Comparison of ENCODE assay signal across 27 cellular contexts in the genomic region with DNA sequence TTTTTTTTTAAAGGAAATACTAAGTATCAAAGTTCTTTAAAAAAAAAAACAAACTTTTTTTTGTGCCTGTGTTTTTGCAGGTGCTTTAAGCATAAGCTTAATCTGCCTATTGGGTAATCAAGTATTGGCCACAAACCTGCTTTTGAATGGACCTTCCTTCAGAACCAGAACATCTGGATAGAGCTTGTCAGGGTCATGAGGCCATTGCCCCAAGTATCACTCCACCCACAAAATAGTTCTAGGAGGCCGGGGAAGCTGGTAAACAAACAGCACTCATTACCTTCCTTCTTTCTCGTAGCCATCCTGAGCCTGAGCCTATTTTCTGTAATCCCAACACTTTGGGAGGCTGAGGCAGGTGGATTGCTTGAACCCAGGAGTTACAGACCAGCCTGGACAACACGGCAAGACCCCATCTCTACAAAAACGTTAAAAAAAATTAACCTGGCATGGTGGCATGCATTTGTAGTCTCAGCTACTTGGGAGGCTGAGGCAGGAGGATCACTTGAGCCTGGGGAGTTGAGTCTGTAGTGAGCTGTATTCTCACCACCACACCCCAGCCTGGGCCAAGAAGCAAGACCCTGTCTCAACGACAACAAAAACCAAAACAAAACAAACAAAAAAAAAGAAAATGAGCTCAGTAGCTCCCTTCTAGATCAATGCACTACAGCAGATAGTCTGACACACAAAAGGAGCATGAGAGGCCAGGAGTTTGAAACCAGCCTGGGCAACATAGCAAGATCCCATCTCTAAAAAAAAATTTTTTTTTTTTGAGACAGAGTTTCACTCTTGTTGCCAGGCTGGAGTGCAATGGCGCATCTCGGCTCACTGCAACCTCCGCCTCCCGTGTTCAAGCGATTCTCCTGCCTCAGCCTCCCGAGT. TPM values are rescaled to one million over a fixed set of nuclear protein-coding genes. Genes with fewer than 3 reads are reported as not detected.
DNase-seq lines count a peak whose midpoint lies in the region; ATAC-seq, FAIRE-seq and TF ChIP-seq lines count a peak whose summit lies in the region.
"Had no signal": no experiment of that assay in that cellular context is flagged by ENCODE, and none has a peak within 500 bp of the region (broad histone marks: within the 10 kb centered on the region; RNA-seq: fewer than 3 reads in every experiment).

No MANE protein-coding gene starts in this region.

- no peak for TF ChIP-seq EP300 in HepG2 (IDR thresholded peaks at IDR 0.05; ENCODE audit: low read depth in 2 of 2, low read length in 2 of 2)
- TF ChIP-seq EP300 in HepG2 (CRISPR knock-in tag; IDR thresholded peaks at IDR 0.05; ENCODE audit: borderline replicate concordance): no peak

- WGBS in HepG2 (ENCODE audit: low lambda C conversion rate): 63% methylated on average over 11 of the region's 11 CpGs
- WGBS in trophoblast cell (ENCODE audit: extremely low coverage, insufficient coverage, insufficient read length): no CpG with 5 or more reads among the region's 11 CpGs

- H3K9me3 ChIP-seq in Panc1 (ENCODE audit: control insufficient read depth, insufficient read depth, low read depth, low read length) (no peaks in the 10 kb centered on the region), HepG2 (ENCODE audit: low read length) (no peaks in the 10 kb centered on the region), trophoblast cell (ENCODE audit: insufficient read depth, low read depth, low read length) (no peaks in the 10 kb centered on the region)
- H3K9me3 ChIP-seq: A549; BE2C; BLaER1 treated with 17β-estradiol and CSF1 and Interleukin-3, amounts not matched to agents 10 nM and 100 nM had no signal

- H2AFZ ChIP-seq in HepG2 (ENCODE audit: low read length) (no peak overlapping the region), trophoblast cell (ENCODE audit: insufficient read depth, low read length, poor library complexity) (no peak overlapping the region)
- H2AFZ ChIP-seq: GM23248 had no signal

- H3K4me1 ChIP-seq in Panc1 (ENCODE audit: control insufficient read depth, insufficient read depth, low read length) (peaks cover 18% of the 10 kb centered on the region), HepG2 (ENCODE audit: insufficient read depth, low read length) (peaks cover 10% of the 10 kb centered on the region), trophoblast cell (ENCODE audit: control insufficient read depth in 1 of 2, insufficient read depth in 2 of 2, low read length in 2 of 2) (peaks cover 5 to 10% of the 10 kb centered on the region in 2 experiments)
- H3K4me1 ChIP-seq: BE2C had no signal

- H3K27me3 ChIP-seq in Panc1 (ENCODE audit: control insufficient read depth, insufficient read depth, low read length) (no peaks in the 10 kb centered on the region), HepG2 (ENCODE audit: control insufficient read depth in 1 of 2, insufficient read depth in 2 of 2, low read length in 2 of 2) (no peaks in the 10 kb centered on the region), trophoblast cell (ENCODE audit: insufficient read depth, low read length) (no peaks in the 10 kb centered on the region)
- H3K27me3 ChIP-seq: BE2C; BLaER1 treated with 17β-estradiol and CSF1 and Interleukin-3, amounts not matched to agents 10 nM and 100 nM had no signal

- in situ Hi-C loops in Panc1 (cut with HindIII; ENCODE audit: low pct_unique_long_range_greater_than_20kb, low sequenced_read_pairs) (no loop called here), HepG2 (cut with HindIII; ENCODE audit: extremely low pct_ligation_motif_present, low pct_unique_long_range_greater_than_20kb) (no loop called here)

- H2AK5ac ChIP-seq in trophoblast cell (ENCODE audit: low read length): no peak overlapping the region

- no peak overlapping the region for H3K23ac ChIP-seq in trophoblast cell (ENCODE audit: low read length)

- H3K4me3 ChIP-seq in Panc1 (ENCODE audit: low read depth in 2 of 2, low read length in 2 of 2) (no peak overlapping the region), HepG2 (replicated peaks in 1 of 3; ENCODE audit: insufficient read depth in 1 of 3, low read depth in 2 of 3, low read length in 3 of 3) (no peak overlapping the region), trophoblast cell (ENCODE audit: low read depth, low read length) (no peak overlapping the region)
- H3K4me3 ChIP-seq: A549; BLaER1 treated with 17β-estradiol and CSF1 and Interleukin-3, amounts not matched to agents 10 nM and 100 nM; GM12878; GM23248 had no signal

- no peak overlapping the region for H4K12ac ChIP-seq in trophoblast cell (ENCODE audit: low read depth, low read length)

- peaks cover 5% of the 10 kb centered on the region for H3K36me3 Mint-ChIP-seq in activated T-helper 1 cell treated with anti-CD3 and anti-CD28 coated beads, Interleukin-12 subunit alpha, Interleukin-12 subunit beta, Interleukin-2, Interleukin-4 antibody, amounts not matched to agents 30 ng/mL and 10 ng/mL and 1 ng/mL, durations not matched to agents 14 hours and 24 hours and 36 hours (ENCODE audit: low read depth)
- no peaks in the 10 kb centered on the region for H3K36me3 Mint-ChIP-seq in stimulated activated naive B cell treated with anti-CD40 and anti-IgM and Interleukin-4, amounts not matched to agents 10 μg/mL and 1 μg/mL and 100 μg/mL, for 72 hours
- H3K36me3 Mint-ChIP-seq: CD14-positive monocyte; CD8-positive, alpha-beta memory T cell had no signal

- ATAC-seq in Panc1: no peak
- no peak for ATAC-seq in HepG2
- no peak for ATAC-seq in stimulated activated naive B cell treated with anti-CD40 and anti-IgM and Interleukin-4, amounts not matched to agents 10 μg/mL and 1 μg/mL and 100 μg/mL, for 72 hours (replicated peaks)
- ATAC-seq: A549 had no signal

- no peak for TF ChIP-seq CTCF in Panc1 (IDR thresholded peaks at IDR 0.05)
- TF ChIP-seq CTCF in HepG2 (CRISPR knock-in tag; IDR thresholded peaks at IDR 0.05): no peak

- BruUV-seq in Panc1 (replicated peaks; lab: Mats Ljungman, UMichigan): no TSS peak
- BruUV-seq in HepG2 (replicated peaks; lab: Mats Ljungman, UMichigan): no TSS peak

- POLR2A ChIA-PET in Panc1 (lab: Charles Lee) (no interaction called here), HepG2 (lab: Yijun Ruan, JAX) (no interaction called here)

- H3K79me1 ChIP-seq in trophoblast cell (ENCODE audit: low read length): peaks cover 13% of the 10 kb centered on the region

- no peaks in the 10 kb centered on the region for H4K20me1 ChIP-seq in HepG2 (ENCODE audit: insufficient read depth, low read length)
- H4K20me1 ChIP-seq: BLaER1 treated with 17β-estradiol and CSF1 and Interleukin-3, amounts not matched to agents 10 nM and 100 nM had no signal

- H2BK12ac ChIP-seq in trophoblast cell (ENCODE audit: low read length): peak overlapping the region; percentile 87

- H3K27ac ChIP-seq in Panc1 (ENCODE audit: low read length) (peak overlapping the region; percentile 25; the same call in 1 of the 2 replicates), epithelial cell of prostate (peak overlapping the region; percentile 10), HepG2 (ENCODE audit: extremely low read length, insufficient read depth, low read length) (no peak overlapping the region), trophoblast cell (ENCODE audit: low read depth, low read length) (no peak overlapping the region)
- H3K27ac ChIP-seq: A549, GM23248 had no signal

- CTCF ChIA-PET in Panc1 (lab: Charles Lee) (interaction anchor here (0.7 kb wide), 1 partner anchor 23 kb away, joined by 3 read pairs; no protein-coding TSS in a partner anchor), HepG2 (lab: Yijun Ruan, JAX; ENCODE audit: low intra/inter-chr PET ratio, low total read pairs) (no interaction called here)

- H4K8ac ChIP-seq in trophoblast cell (ENCODE audit: low read depth, low read length): no peak overlapping the region

- no peaks in the 10 kb centered on the region for H3K79me2 ChIP-seq in HepG2 (ENCODE audit: insufficient read depth, low read length)
- peaks cover 4% of the 10 kb centered on the region for H3K79me2 ChIP-seq in trophoblast cell (ENCODE audit: control insufficient read depth, insufficient read depth, low read length, poor library complexity)

- H3K9me3 Mint-ChIP-seq in activated T-helper 1 cell treated with anti-CD3 and anti-CD28 coated beads, Interleukin-12 subunit alpha, Interleukin-12 subunit beta, Interleukin-2, Interleukin-4 antibody, amounts not matched to agents 30 ng/mL and 10 ng/mL and 1 ng/mL, durations not matched to agents 14 hours and 24 hours and 36 hours: peaks cover 8% of the 10 kb centered on the region
- H3K9me3 Mint-ChIP-seq in stimulated activated naive B cell treated with anti-CD40 and anti-IgM and Interleukin-4, amounts not matched to agents 10 μg/mL and 1 μg/mL and 100 μg/mL, for 72 hours: no peaks in the 10 kb centered on the region
- H3K9me3 Mint-ChIP-seq: CD4-positive, alpha-beta T cell; CD8-positive, alpha-beta memory T cell had no signal

- TF ChIP-seq RAD21 in HepG2 (CRISPR knock-in tag; IDR thresholded peaks at IDR 0.05): no peak

- 0 out of 2 replicates have a peak overlapping the region, but pooled peaks have one; percentile 11 for H3K4me2 ChIP-seq in HepG2 (ENCODE audit: low read depth, low read length)
- H3K4me2 ChIP-seq in trophoblast cell (ENCODE audit: low read length): no peak overlapping the region
- H3K4me2 ChIP-seq: A549 had no signal

- H3K9ac ChIP-seq in HepG2 (ENCODE audit: insufficient read depth, low read depth, low read length) (no peak overlapping the region), trophoblast cell (ENCODE audit: low read length) (no peak overlapping the region)
- H3K9ac ChIP-seq: BLaER1 treated with 17β-estradiol and CSF1 and Interleukin-3, amounts not matched to agents 10 nM and 100 nM; GM23248 had no signal

- peaks cover 22% of the 10 kb centered on the region for H3K4me1 Mint-ChIP-seq in activated T-helper 1 cell treated with anti-CD3 and anti-CD28 coated beads, Interleukin-12 subunit alpha, Interleukin-12 subunit beta, Interleukin-2, Interleukin-4 antibody, amounts not matched to agents 30 ng/mL and 10 ng/mL and 1 ng/mL, durations not matched to agents 14 hours and 24 hours and 36 hours (ENCODE audit: low read depth)
- H3K4me1 Mint-ChIP-seq in stimulated activated naive B cell treated with anti-CD40 and anti-IgM and Interleukin-4, amounts not matched to agents 10 μg/mL and 1 μg/mL and 100 μg/mL, for 72 hours: peaks cover 15 to 27% of the 10 kb centered on the region in 2 donors

- no peak for FAIRE-seq in HepG2 (lab: Jason Lieb, UNC)
- FAIRE-seq: A549, D721Med, GM12878, H1 had no signal

- no peaks in the 10 kb centered on the region for H3K27me3 Mint-ChIP-seq in activated T-helper 1 cell treated with anti-CD3 and anti-CD28 coated beads, Interleukin-12 subunit alpha, Interleukin-12 subunit beta, Interleukin-2, Interleukin-4 antibody, amounts not matched to agents 30 ng/mL and 10 ng/mL and 1 ng/mL, durations not matched to agents 14 hours and 24 hours and 36 hours (ENCODE audit: insufficient read depth)
- H3K27me3 Mint-ChIP-seq in stimulated activated naive B cell treated with anti-CD40 and anti-IgM and Interleukin-4, amounts not matched to agents 10 μg/mL and 1 μg/mL and 100 μg/mL, for 72 hours: no peaks in the 10 kb centered on the region
- H3K27me3 Mint-ChIP-seq: CD4-positive, alpha-beta T cell had no signal

- no peak for DNase-seq in Panc1 (ENCODE audit: low read depth, low spot score)
- no peak for DNase-seq in epithelial cell of prostate (ENCODE audit: low read depth, low spot score)
- no peak for DNase-seq in HepG2 (ENCODE audit: low spot score)
- DNase-seq in trophoblast cell: no peak
- DNase-seq in activated T-helper 1 cell treated with anti-CD3 and anti-CD28 coated beads, Interleukin-12 subunit alpha, Interleukin-12 subunit beta, Interleukin-2, Interleukin-4 antibody, amounts not matched to agents 30 ng/mL and 10 ng/mL and 1 ng/mL, durations not matched to agents 14 hours and 24 hours and 36 hours (ENCODE audit: low spot score): no peak
- DNase-seq in stimulated activated naive B cell treated with anti-CD40 and anti-IgM and Interleukin-4, amounts not matched to agents 10 μg/mL and 1 μg/mL and 100 μg/mL, for 72 hours: no peak
- DNase-seq in NCI-H1930 (lab: John Stamatoyannopoulos, UW): no peak
- DNase-seq in islet precursor cell: no peak
- DNase-seq: 8988T; ACHN; AML-193; BE2C; CD4-positive, alpha-beta T cell; CD8-positive, alpha-beta memory T cell; DMS 273 treated with DMSO at 0.1 percent for 48 hours; DMS79; EL; GDM1; GM23248; H7; HCEC 1CT had no signal

- H3K4ac ChIP-seq in trophoblast cell (ENCODE audit: low read depth, low read length): no peak overlapping the region

- H3K14ac ChIP-seq in trophoblast cell (ENCODE audit: low read length): no peak overlapping the region

- intact Hi-C loops in Panc1 (cut with micrococcal nuclease; ENCODE audit: unreplicated experiment) (no loop called here), HepG2 (cut with micrococcal nuclease; ENCODE audit: unreplicated experiment) (no loop called here)
- intact Hi-C loops in activated T-helper 1 cell treated with anti-CD3 and anti-CD28 coated beads, Interleukin-12 subunit alpha, Interleukin-12 subunit beta, Interleukin-2, Interleukin-4 antibody, amounts not matched to agents 30 ng/mL and 10 ng/mL and 1 ng/mL, durations not matched to agents 14 hours and 24 hours and 36 hours (cut with micrococcal nuclease): loop anchor here (1.0 to 2.0 kb wide), 2 partner anchors 16 to 32 kb away; no protein-coding TSS in a partner anchor

- no peak overlapping the region for H3K27ac Mint-ChIP-seq in activated T-helper 1 cell treated with anti-CD3 and anti-CD28 coated beads, Interleukin-12 subunit alpha, Interleukin-12 subunit beta, Interleukin-2, Interleukin-4 antibody, amounts not matched to agents 30 ng/mL and 10 ng/mL and 1 ng/mL, durations not matched to agents 14 hours and 24 hours and 36 hours
- H3K27ac Mint-ChIP-seq in stimulated activated naive B cell treated with anti-CD40 and anti-IgM and Interleukin-4, amounts not matched to agents 10 μg/mL and 1 μg/mL and 100 μg/mL, for 72 hours: no peak overlapping the region
- H3K27ac Mint-ChIP-seq: CD14-positive monocyte; CD4-positive, alpha-beta T cell; CD8-positive, alpha-beta memory T cell had no signal

- H3K36me3 ChIP-seq in Panc1 (ENCODE audit: control insufficient read depth, insufficient read depth, low read length) (no peaks in the 10 kb centered on the region), HepG2 (replicated peaks in 1 of 2; ENCODE audit: control insufficient read depth in 1 of 2, insufficient read depth in 2 of 2, low read length in 2 of 2) (no peaks in the 10 kb centered on the region), trophoblast cell (ENCODE audit: control insufficient read depth in 1 of 2, insufficient read depth in 2 of 2, low read length in 2 of 2) (no peaks in the 10 kb centered on the region)
- H3K36me3 ChIP-seq: BE2C; BLaER1 treated with 17β-estradiol and CSF1 and Interleukin-3, amounts not matched to agents 10 nM and 100 nM had no signal

- peak overlapping the region; percentile 14 for H2BK5ac ChIP-seq in trophoblast cell (ENCODE audit: low read depth, low read length, poor library complexity)

- H3K18ac ChIP-seq in trophoblast cell (ENCODE audit: low read length): no peak overlapping the region

- TF ChIP-seq POLR2A in HepG2 (IDR thresholded peaks at IDR 0.05; ENCODE audit: insufficient read depth in 1 of 2, low read depth in 2 of 2, low read length in 2 of 2): no peak

- H4K91ac ChIP-seq in trophoblast cell (ENCODE audit: low read depth, low read length): peak overlapping the region; percentile 68

- H3K4me3 Mint-ChIP-seq in activated T-helper 1 cell treated with anti-CD3 and anti-CD28 coated beads, Interleukin-12 subunit alpha, Interleukin-12 subunit beta, Interleukin-2, Interleukin-4 antibody, amounts not matched to agents 30 ng/mL and 10 ng/mL and 1 ng/mL, durations not matched to agents 14 hours and 24 hours and 36 hours: no peak overlapping the region
- no peak overlapping the region for H3K4me3 Mint-ChIP-seq in stimulated activated naive B cell treated with anti-CD40 and anti-IgM and Interleukin-4, amounts not matched to agents 10 μg/mL and 1 μg/mL and 100 μg/mL, for 72 hours
- H3K4me3 Mint-ChIP-seq: CD14-positive monocyte; CD4-positive, alpha-beta T cell; CD8-positive, alpha-beta memory T cell had no signal

- H2BK120ac ChIP-seq in trophoblast cell (ENCODE audit: insufficient read depth, low read length, poor library complexity): peak overlapping the region; percentile 46

RNA-seq across cellular contexts. Expression of a gene that starts 34.1 kb away (rescaled TPM):
- 54.4 TPM for total RNA-seq in Panc1 (2021; ENCODE audit: unreplicated experiment)
- 15.4 TPM for polyA plus RNA-seq in Panc1 (2012; ENCODE audit: insufficient read length)
- total RNA-seq in HepG2 (2016; rRNA removed; fragmentation: Illumina TruSeq; extraction: Trizol): 19.3 and 33.6 TPM in 2 replicates
- total RNA-seq in HepG2 (2016; cell fraction: cytosol; rRNA removed; fragmentation: Illumina TruSeq; extraction: Trizol; ENCODE audit: low read depth): 18.9 and 24.9 TPM in 2 replicates
- 18.3 and 30.7 TPM in 2 replicates for total RNA-seq in HepG2 (2016; cell fraction: insoluble cytoplasmic fraction; rRNA removed; fragmentation: Illumina TruSeq; extraction: Trizol)
- 20.2 and 23.7 TPM in 2 replicates for total RNA-seq in HepG2 (2016; cell fraction: membrane; rRNA removed; fragmentation: Illumina TruSeq; extraction: Trizol)
- 19.4 and 20.2 TPM in 2 replicates for total RNA-seq in HepG2 (2016; cell fraction: nucleus; rRNA removed; fragmentation: Illumina TruSeq; extraction: Trizol)
- 13.5 and 14.3 TPM in 2 replicates for polyA plus RNA-seq in HepG2 (2011; rRNA removed)
- 6.6 and 11.7 TPM in 2 replicates for polyA plus RNA-seq in HepG2 (2011; cell fraction: cytosol; rRNA removed)
- 11.1 and 13.7 TPM in 2 replicates for polyA plus RNA-seq in HepG2 (2011; cell fraction: nucleus; rRNA removed)
- 17.2 and 18.4 TPM in 2 replicates for polyA plus RNA-seq in HepG2 (2012)
- 1.9 and 2.1 TPM in 2 replicates for polyA plus RNA-seq in HepG2 (2016; cell fraction: cytosol; fragmentation: Illumina TruSeq; extraction: Trizol; ENCODE audit: low read depth)
- 22.3 and 23.1 TPM in 2 replicates for polyA plus RNA-seq in HepG2 (2016; cell fraction: insoluble cytoplasmic fraction; fragmentation: Illumina TruSeq; extraction: Trizol; ENCODE audit: low read depth)
- polyA plus RNA-seq in HepG2 (2016; cell fraction: membrane; fragmentation: Illumina TruSeq; extraction: Trizol; ENCODE audit: low read depth): 7.0 and 7.5 TPM in 2 replicates
- 18.0 and 18.2 TPM in 2 replicates for polyA plus RNA-seq in HepG2 (2016; cell fraction: nucleus; fragmentation: Illumina TruSeq; extraction: Trizol; ENCODE audit: insufficient read depth, low read depth)
- 20.3 and 23.0 TPM in 2 replicates for polyA minus RNA-seq in HepG2 (2011; rRNA and poly(A)+ RNA removed; ENCODE audit: low replicate concordance)
- polyA minus RNA-seq in HepG2 (2011; cell fraction: cytosol; rRNA and poly(A)+ RNA removed): 28.8 and 39.2 TPM in 2 replicates
- polyA minus RNA-seq in HepG2 (2011; cell fraction: nucleus; rRNA and poly(A)+ RNA removed): 39.4 and 39.5 TPM in 2 replicates
- polyA plus RNA-seq in trophoblast cell (2013): 53.3 and 53.4 TPM in 2 replicates
- total RNA-seq in activated T-helper 1 cell treated with anti-CD3 and anti-CD28 coated beads, Interleukin-12 subunit alpha, Interleukin-12 subunit beta, Interleukin-2, Interleukin-4 antibody, amounts not matched to agents 30 ng/mL and 10 ng/mL and 1 ng/mL, durations not matched to agents 14 hours and 24 hours and 36 hours: 53.0 and 55.5 TPM in 2 replicates

Comparison
In these comparisons a context has a peak if more than half of its experiments do, and no peak if none do; other contexts are left out.
1. H3K27ac ChIP-seq: peak in Panc1 (single experiment) and epithelial cell of prostate (single experiment); none in HepG2 (single experiment) and trophoblast cell (single experiment).